Comparison of ENCODE assay signal across 1 cellular context in genomic region chr9:131608469-131609115, GRCh38.
TF ChIP-seq lines count a peak whose summit lies in the region.

No MANE protein-coding gene starts in this region.

TF ChIP-seq in H1, 55 proteins besides CTCF, POLR2A, EP300 and RAD21 (continued from another document):
- no peak for TF ChIP-seq CHD7 (IDR thresholded peaks at IDR 0.05; ENCODE audit: insufficient replicate concordance, low read length)
- peak; percentile 99 for TF ChIP-seq TEAD4 (IDR thresholded peaks at IDR 0.05; ENCODE audit: low read depth, low read length)
- peak; percentile 42; the same call in 1 of the 2 replicates for TF ChIP-seq MAX (IDR thresholded peaks at IDR 0.05)
- peak; percentile 90; the same call in 1 of the 2 replicates for TF ChIP-seq TCF12 (IDR thresholded peaks at IDR 0.05; ENCODE audit: low read depth, low read length)
- peak; percentile 21 for TF ChIP-seq ASH2L (IDR thresholded peaks at IDR 0.05; ENCODE audit: low read length)
- TF ChIP-seq JUN (IDR thresholded peaks at IDR 0.05; ENCODE audit: low read depth, low read length): peak; percentile 86
- peak; percentile 46; the same call in 1 of the 2 replicates for TF ChIP-seq TAF1 (IDR thresholded peaks at IDR 0.05; ENCODE audit: low read depth, low read length)
- no peak for TF ChIP-seq POU5F1 (IDR thresholded peaks at IDR 0.05; ENCODE audit: low read depth, low read length)
- no peak for TF ChIP-seq SRF (IDR thresholded peaks at IDR 0.05; ENCODE audit: low read depth, low read length)
- peak; percentile 74; the same call in 1 of the 2 replicates for TF ChIP-seq POLR2AphosphoS5 (IDR thresholded peaks at IDR 0.05; ENCODE audit: low read depth, low read length)
- TF ChIP-seq BACH1 (IDR thresholded peaks at IDR 0.05; ENCODE audit: low read length): no peak
- TF ChIP-seq PHF8 (conservative IDR thresholded peaks at IDR 0.05; ENCODE audit: low read depth, low read length): no peak
- TF ChIP-seq MAFK (IDR thresholded peaks at IDR 0.05; ENCODE audit: low read depth, low read length): no peak
TF ChIP-seq in H1: peak in this region for 11.
